In genomic region chr16:63672493-63672892, GRCh38 we compare ENCODE assay signal across 26 cellular contexts.
"Had no signal": no experiment of that assay in that cellular context is flagged by ENCODE, and none has a peak within 500 bp of the region (broad histone marks: within the 10 kb centered on the region; RNA-seq: fewer than 3 reads in every experiment).

No MANE protein-coding gene starts in this region.

- H3K4me3 ChIP-seq: stomach, suprapubic skin, testis, thoracic aorta, thyroid gland, tibial artery, tibial nerve, transverse colon, upper lobe of left lung, upper lobe of right lung, uterus, vagina had no signal

- H3K27ac ChIP-seq: stomach, suprapubic skin, testis, thoracic aorta, thyroid gland, tibial artery, tibial nerve, transverse colon, upper lobe of left lung, upper lobe of right lung, uterus, vagina had no signal

- H3K36me3 ChIP-seq: stomach, suprapubic skin, thoracic aorta, thyroid gland, tibial artery, tibial nerve, transverse colon, upper lobe of left lung, upper lobe of right lung, uterus, vagina had no signal

- H3K9me3 ChIP-seq: suprapubic skin, testis, thoracic aorta, thyroid gland, tibial artery, transverse colon, upper lobe of left lung, upper lobe of right lung, uterus, vagina had no signal

- H3K4me1 ChIP-seq: stomach, suprapubic skin, testis, thyroid gland, tibial artery, tibial nerve, transverse colon, upper lobe of left lung, upper lobe of right lung, uterus, vagina had no signal

- DNase-seq: stimulated activated CD4-positive, alpha-beta T cell treated with anti-CD3 and anti-CD28 coated beads, Interleukin-2, amount 100 ng/mL, for 48 hours; stimulated activated CD4-positive, alpha-beta T cell treated with anti-CD3 and anti-CD28 coated beads, Interleukin-4, amount 100 ng/mL, for 1 hour; stimulated activated CD4-positive, alpha-beta T cell treated with anti-CD3 and anti-CD28 coated beads, Interleukin-4, amount 100 ng/mL, for 24 hours; stimulated activated CD4-positive, alpha-beta T cell treated with anti-CD3 and anti-CD28 coated beads, Interleukin-4, amount 100 ng/mL, for 4 hours; stimulated activated CD8-positive, alpha-beta memory T cell treated with anti-CD3 and anti-CD28 coated beads, Interleukin-4, amount 100 ng/mL, for 48 hours; stimulated activated naive B cell treated with anti-CD40 and anti-IgM and Interleukin-4, amounts not matched to agents 10 μg/mL and 1 μg/mL and 100 μg/mL, for 72 hours; stimulated activated naive CD4-positive, alpha-beta T cell; stimulated activated naive CD4-positive, alpha-beta T cell treated with Interleukin-2 at 50 U/mL for 16 hours; stimulated activated naive CD8-positive, alpha-beta T cell treated with anti-CD3 and anti-CD28 coated beads, Interleukin-15, amount 100 ng/mL, for 72 hours; stimulated activated naive CD8-positive, alpha-beta T cell treated with anti-CD3 and anti-CD28 coated beads, Interleukin-15, Interleukin-2, amounts not matched to agents 100 U/mL and 50 U/mL, for 24 hours; stomach; substantia nigra; testis; thyroid gland; tibial artery; transverse colon; trophoblast cell; upper lobe of left lung; upper lobe of right lung; uterus had no signal

- H3K27me3 ChIP-seq: stomach, suprapubic skin, testis, thyroid gland, tibial artery, tibial nerve, transverse colon, upper lobe of left lung, upper lobe of right lung, uterus, vagina had no signal

- ATAC-seq: stimulated activated effector memory CD8-positive, alpha-beta T cell treated with anti-CD3 and anti-CD28 coated beads, Interleukin-12 subunit alpha, Interleukin-12 subunit beta, amount 100 ng/mL, for 72 hours; stimulated activated memory B cell treated with anti-CD40 and anti-IgM and Interleukin-4, amounts not matched to agents 10 μg/mL and 1 μg/mL and 100 μg/mL, for 72 hours; stimulated activated naive B cell treated with anti-CD40 and anti-IgM and Interleukin-4, amounts not matched to agents 10 μg/mL and 1 μg/mL and 100 μg/mL, for 72 hours; stimulated activated naive CD8-positive, alpha-beta T cell treated with anti-CD3 and anti-CD28 coated beads, Interleukin-15, amount 100 ng/mL, for 72 hours; stimulated activated naive CD8-positive, alpha-beta T cell treated with anti-CD3 and anti-CD28 coated beads, Interleukin-15, Interleukin-2, amounts not matched to agents 100 U/mL and 50 U/mL, for 24 hours; upper lobe of right lung had no signal
